1 cellular context compared by ENCODE assay signal in genomic region chr3:138063416-138063815, GRCh38.
TF ChIP-seq lines count a peak whose summit lies in the region.

No MANE protein-coding gene starts in this region.

TF ChIP-seq in IMR-90, 13 proteins besides CTCF, POLR2A, EP300 and RAD21:
- no peak for TF ChIP-seq FOS (IDR thresholded peaks at IDR 0.05; ENCODE audit: low read depth, low read length)
- no peak for TF ChIP-seq RFX5 (IDR thresholded peaks at IDR 0.05; ENCODE audit: low read depth, low read length)
- TF ChIP-seq NFE2L2 (IDR thresholded peaks at IDR 0.05; ENCODE audit: low read depth, low read length): no peak
- no peak for TF ChIP-seq MAFK (IDR thresholded peaks at IDR 0.05; ENCODE audit: low read depth, low read length)
- TF ChIP-seq RCOR1 (IDR thresholded peaks at IDR 0.05; ENCODE audit: insufficient replicate concordance, low read length): no peak
- no peak for TF ChIP-seq CHD1 (IDR thresholded peaks at IDR 0.05; ENCODE audit: low read depth, low read length)
- no peak for TF ChIP-seq ELK1 (IDR thresholded peaks at IDR 0.05; ENCODE audit: borderline replicate concordance, low read depth, low read length)
- no peak for TF ChIP-seq CEBPB (IDR thresholded peaks at IDR 0.05; ENCODE audit: low read depth, low read length)
- no peak for TF ChIP-seq USF2 (IDR thresholded peaks at IDR 0.05; ENCODE audit: low read depth, low read length)
- TF ChIP-seq MXI1 (IDR thresholded peaks at IDR 0.05; ENCODE audit: borderline replicate concordance, low read depth, low read length): no peak
- TF ChIP-seq SMC3 (IDR thresholded peaks at IDR 0.05; ENCODE audit: low read depth, low read length): no peak
- no peak for TF ChIP-seq MAZ (IDR thresholded peaks at IDR 0.05; ENCODE audit: borderline replicate concordance, low read depth, low read length)
- no peak for TF ChIP-seq BHLHE40 (IDR thresholded peaks at IDR 0.05; ENCODE audit: low read depth, low read length)
